ENCODE assay signal across 8 cellular contexts in the genomic region with DNA sequence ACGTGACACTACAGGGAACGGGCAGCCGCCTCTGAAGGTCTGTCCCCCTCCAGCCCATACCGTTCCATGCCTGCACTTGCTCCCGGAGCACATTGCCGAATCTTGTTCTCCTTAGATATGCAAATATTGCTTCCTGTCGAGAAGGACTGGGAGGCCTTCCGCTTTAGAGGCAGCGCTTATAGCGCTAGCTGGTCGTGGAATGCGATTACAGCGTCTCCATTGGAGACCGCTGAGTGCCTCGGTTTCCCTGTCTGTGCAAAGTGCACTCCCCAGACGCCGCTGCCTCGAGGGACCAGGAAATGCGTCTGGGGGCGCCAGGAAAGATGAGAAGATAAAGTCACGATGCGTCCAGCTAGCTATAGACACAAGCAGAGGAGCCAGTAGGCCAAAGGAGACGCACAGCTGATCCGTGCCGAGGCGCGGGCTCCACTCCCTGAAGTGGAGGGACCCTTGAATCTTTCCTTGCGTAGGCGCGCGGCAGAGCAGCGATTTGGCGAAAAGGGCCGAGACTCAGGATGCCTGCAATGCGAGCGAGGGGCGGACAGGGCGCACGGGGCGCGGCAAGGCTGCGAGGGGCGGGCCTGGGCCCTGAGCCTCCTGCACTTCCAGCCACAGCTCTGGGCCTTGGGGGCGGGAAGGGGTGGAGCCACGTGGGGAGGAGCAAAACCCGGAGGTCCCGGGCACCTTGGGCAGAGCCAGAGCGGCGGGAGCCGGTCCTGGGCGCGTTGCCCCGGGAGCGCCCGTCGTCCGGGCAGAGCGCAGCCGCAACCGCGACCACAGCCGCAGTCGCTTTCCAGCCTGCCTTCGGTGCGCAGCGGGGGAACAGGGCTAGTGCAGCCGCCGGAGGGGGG. TPM values are rescaled to one million over a fixed set of nuclear protein-coding genes. Genes with fewer than 3 reads are reported as not detected.
DNase-seq lines count a peak whose midpoint lies in the region; ATAC-seq and TF ChIP-seq lines count a peak whose summit lies in the region.

TSS of gene RASSF10 (plus strand) at position 692 of the 851 bp plus-strand sequence. CDS start 261 bp downstream, outside the sequence.

- peaks cover 24% of the 10 kb centered on the region for H3K36me3 Mint-ChIP-seq in endodermal cell (ENCODE audit: low read depth)

- peaks cover 9% of the 10 kb centered on the region; the same call in 1 of the 2 replicates for H3K36me3 ChIP-seq in BLaER1
- H3K36me3 ChIP-seq in Peyer's patch, result no peaks in the 10 kb centered on the region
- H3K36me3 ChIP-seq in endodermal cell (ENCODE audit: control insufficient read depth, insufficient read depth, low read length), result no peaks in the 10 kb centered on the region
- H3K36me3 ChIP-seq in mesodermal cell (ENCODE audit: control insufficient read depth, insufficient read depth, low read length), result no peaks in the 10 kb centered on the region
- H3K36me3 ChIP-seq in aorta (ENCODE audit: control insufficient read depth in 1 of 2, insufficient read depth in 2 of 2, low read length in 1 of 2), result no peaks in the 10 kb centered on the region

- no peak for TF ChIP-seq CTCF in Peyer's patch (IDR thresholded peaks at IDR 0.05)
- no peak for TF ChIP-seq CTCF in endodermal cell (conservative IDR thresholded peaks at IDR 0.05)

- H3K9me3 ChIP-seq in BLaER1 (peaks cover 22% of the 10 kb centered on the region), Peyer's patch (no peaks in the 10 kb centered on the region), endodermal cell (ENCODE audit: control insufficient read depth, low read length) (peaks cover 13% of the 10 kb centered on the region), mesodermal cell (ENCODE audit: control insufficient read depth, low read length) (no peaks in the 10 kb centered on the region), aorta (ENCODE audit: control insufficient read depth, low read length) (no peaks in the 10 kb centered on the region)

- DNase-seq in Peyer's patch (peak in 2 of 3 donors; percentile 71 to 77), endodermal cell (peak; percentile 98), aorta (peak in 1 of 2 donors; percentile 82), LoVo (ENCODE audit: low spot score) (no peak)
- no peak for DNase-seq in activated CD4-positive, CD25-positive, alpha-beta regulatory T cell (lab: John Stamatoyannopoulos, UW)

- peaks cover 15% of the 10 kb centered on the region for H3K9me3 Mint-ChIP-seq in endodermal cell

- peak within 1 kb of the TSS; percentile 85 for H3K27ac Mint-ChIP-seq in endodermal cell

- WGBS in endodermal cell (ENCODE audit: insufficient coverage in 1 of 2, insufficient read length in 1 of 2), 2 experiments, result 3 to 4% methylated on average over 56 to 68 of the region's 68 CpGs
- WGBS in mesodermal cell (ENCODE audit: insufficient coverage in 2 of 2), 2 experiments, result 1 to 2% methylated on average over 48 to 61 of the region's 68 CpGs
- WGBS in aorta, 2 donors, result 3% methylated on average over 55 to 68 of the region's 68 CpGs

- peak within 1 kb of the TSS; percentile 96 for H3K4me2 ChIP-seq in BLaER1

- peaks cover 42% of the 10 kb centered on the region for H3K4me1 Mint-ChIP-seq in endodermal cell

- intact Hi-C loops in aorta (cut with DNase I), result no loop called here

- peak within 1 kb of the TSS; percentile 79 for H3K4me3 Mint-ChIP-seq in endodermal cell

- H3K4me1 ChIP-seq in BLaER1 (peaks cover 70% of the 10 kb centered on the region), Peyer's patch (peaks cover 0 to 40% (median 1%) of the 10 kb centered on the region in 4 donors), endodermal cell (ENCODE audit: control insufficient read depth, insufficient read depth, low read length) (peaks cover 16% of the 10 kb centered on the region), mesodermal cell (ENCODE audit: control insufficient read depth, insufficient read depth, low read length, poor library complexity, severe bottlenecking) (peaks cover 14% of the 10 kb centered on the region), aorta (ENCODE audit: control insufficient read depth in 1 of 2, insufficient read depth in 2 of 2, low read length in 2 of 2) (no peaks in the 10 kb centered on the region)

- peaks cover 71% of the 10 kb centered on the region for H3K27me3 Mint-ChIP-seq in endodermal cell (ENCODE audit: insufficient read depth)

- ATAC-seq in GM21825 (IDR thresholded peaks at IDR 0.05; ENCODE audit: unreplicated experiment), result peak; percentile 51
- ATAC-seq in aorta (ENCODE audit: low FRiP score), result peak; percentile 63

- peak within 1 kb of the TSS; percentile 70 for H3K27ac ChIP-seq in BLaER1
- no peak within 1 kb of the TSS for H3K27ac ChIP-seq in Peyer's patch
- H3K27ac ChIP-seq in endodermal cell (ENCODE audit: low read depth, low read length), result no peak within 1 kb of the TSS
- no peak within 1 kb of the TSS for H3K27ac ChIP-seq in mesodermal cell (ENCODE audit: low read depth, low read length, severe bottlenecking)
- no peak within 1 kb of the TSS for H3K27ac ChIP-seq in aorta (ENCODE audit: low read depth in 1 of 2, low read length in 2 of 2)

- H3K9ac ChIP-seq in BLaER1 (peak within 1 kb of the TSS; percentile 75), endodermal cell (ENCODE audit: extremely low read depth, low read length, poor library complexity, severe bottlenecking) (peak within 1 kb of the TSS; percentile 3)

- H4K20me1 ChIP-seq in BLaER1, result peaks cover 41% of the 10 kb centered on the region

- H3K27me3 ChIP-seq in BLaER1 (peaks cover 47% of the 10 kb centered on the region), Peyer's patch (peaks cover 0 to 23% of the 10 kb centered on the region in 2 donors), endodermal cell (ENCODE audit: control insufficient read depth, insufficient read depth, low read length, poor library complexity, severe bottlenecking) (no peaks in the 10 kb centered on the region), aorta (ENCODE audit: control insufficient read depth in 1 of 2, insufficient read depth in 2 of 2, low read length in 1 of 2) (no peaks in the 10 kb centered on the region)

- H3K4me3 ChIP-seq in BLaER1 (peak within 1 kb of the TSS; percentile 75), Peyer's patch (peak within 1 kb of the TSS in 2 of 4 donors; percentile 40 to 48), endodermal cell (ENCODE audit: low read length) (peak within 1 kb of the TSS; percentile 83), mesodermal cell (ENCODE audit: extremely low read depth, insufficient read depth, low read length, poor library complexity, severe bottlenecking) (peak within 1 kb of the TSS; percentile 40), aorta (ENCODE audit: low read length in 2 of 2) (no peak within 1 kb of the TSS)

- TF ChIP-seq POLR2A in Peyer's patch (IDR thresholded peaks at IDR 0.05), result peak; percentile 25 to 46

RNA-seq across cellular contexts. Expression of gene RASSF10, which starts in this region (rescaled TPM):
- total RNA-seq in Peyer's patch, result 1 to 10 TPM in 2 of 4 donors, under 1 TPM in 1, not detected in 1; 0.35 to 4.4 (median 3.9) TPM
- total RNA-seq in endodermal cell, result 10 to 100 TPM; 29.1 to 30.8 TPM
- 2.7 TPM for polyA plus RNA-seq in endodermal cell (2013, experiment 1 of 2)
- 2.7 TPM for polyA plus RNA-seq in endodermal cell (2013, experiment 2 of 2)
- polyA plus RNA-seq in mesodermal cell (2013, experiment 1 of 2), result 0.63 TPM
- 0.46 TPM for polyA plus RNA-seq in mesodermal cell (2013, experiment 2 of 2)
- under 1 TPM; 0.26 to 0.75 TPM for total RNA-seq in aorta
- polyA plus RNA-seq in aorta, result not detected

Comparison
In these comparisons a context has a peak if more than half of its experiments do, and no peak if none do; other contexts are left out.
1. RNA of gene RASSF10 (total RNA-seq): 29.1 to 30.8 TPM in endodermal cell; 0.35 to 4.4 TPM in Peyer's patch and 0.26 to 0.75 TPM in aorta; every median in the first group is over 4 times any median in the second.
2. Peak in ATAC-seq in aorta; RNA of the gene not detected or under 1 TPM.
3. H3K4me3 ChIP-seq: peak in BLaER1 (single experiment), endodermal cell (single experiment) and mesodermal cell (single experiment); none in aorta (0 of 2).
4. DNase-seq: peak in Peyer's patch (2 of 3) and endodermal cell (single experiment); none in activated CD4-positive, CD25-positive, alpha-beta regulatory T cell (0 of 4) and LoVo (single experiment).